In the genomic region with DNA sequence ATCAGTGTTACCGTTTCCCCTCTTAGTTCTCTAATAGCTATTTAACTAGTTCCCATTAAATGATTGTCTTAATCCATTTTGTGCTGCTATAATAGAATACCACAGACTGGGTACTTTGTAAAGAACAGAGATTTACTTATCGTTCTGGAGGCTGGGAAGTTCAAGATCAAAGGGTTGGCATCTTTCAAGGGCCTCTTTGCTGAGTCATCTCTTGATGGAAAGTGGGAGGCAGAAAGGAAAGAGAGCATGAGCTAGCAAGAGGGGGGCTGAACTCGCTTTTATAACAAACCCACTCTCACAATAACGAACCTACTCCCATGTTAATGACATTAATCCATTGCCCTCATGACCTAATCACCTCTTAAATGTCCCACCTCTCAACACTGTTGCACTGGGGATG, we compare ENCODE assay signal across 28 cellular contexts. TPM values are rescaled to one million over a fixed set of nuclear protein-coding genes. Genes with fewer than 3 reads are reported as not detected.
DNase-seq lines count a peak whose midpoint lies in the region; ATAC-seq, FAIRE-seq and TF ChIP-seq lines count a peak whose summit lies in the region.
"Had no signal": no experiment of that assay in that cellular context is flagged by ENCODE, and none has a peak within 500 bp of the region (broad histone marks: within the 10 kb centered on the region; RNA-seq: fewer than 3 reads in every experiment).

No MANE protein-coding gene starts in this region.

- POLR2A ChIA-PET in HepG2 (lab: Yijun Ruan, JAX): no interaction called here
- POLR2A ChIA-PET in IMR-90 (lab: Charles Lee; ENCODE audit: unreplicated experiment): no interaction called here
- POLR2A ChIA-PET in K562 (lab: Yijun Ruan, JAX): no interaction called here

- no peaks in the 10 kb centered on the region for H3K79me2 ChIP-seq in HepG2 (ENCODE audit: insufficient read depth, low read length)
- no peaks in the 10 kb centered on the region for H3K79me2 ChIP-seq in K562 (ENCODE audit: control insufficient read depth, insufficient read depth, low read length)

- no peak for ATAC-seq in HepG2
- ATAC-seq in right lobe of liver: no peak
- ATAC-seq in IMR-90 (ENCODE audit: low read depth): no peak
- no peak for ATAC-seq in K562
- ATAC-seq: GM12878 had no signal

- H3K27ac ChIP-seq in HepG2 (ENCODE audit: extremely low read length, insufficient read depth, low read length) (no peak overlapping the region), right lobe of liver (no peak overlapping the region), IMR-90 (ENCODE audit: insufficient read depth, low read length) (no peak overlapping the region), K562 (ENCODE audit: extremely low read depth, low read depth, low read length) (no peak overlapping the region)
- H3K27ac ChIP-seq: BLaER1 had no signal

- in situ Hi-C loops in HepG2 (cut with HindIII; ENCODE audit: extremely low pct_ligation_motif_present, low pct_unique_long_range_greater_than_20kb): no loop called here
- in situ Hi-C loops in IMR-90 (cut with MboI; ENCODE audit: low sequenced_read_pairs): no loop called here
- in situ Hi-C loops in K562 (cut with MboI): no loop called here

- no peak overlapping the region for H4K5ac ChIP-seq in IMR-90 (ENCODE audit: low read depth, low read length)

- intact Hi-C loops in HepG2 (cut with micrococcal nuclease; ENCODE audit: unreplicated experiment) (no loop called here), right lobe of liver (cut with DNase I) (no loop called here), IMR-90 (cut with micrococcal nuclease) (no loop called here), K562 (cut with micrococcal nuclease) (no loop called here)

- no peak overlapping the region for H2BK120ac ChIP-seq in IMR-90 (ENCODE audit: low read depth, low read length)

- H3K23ac ChIP-seq in IMR-90 (ENCODE audit: low read depth, low read length): no peak overlapping the region

- dilution Hi-C loops in IMR-90 (cut with HindIII; ENCODE audit: low sequenced_read_pairs, unreplicated experiment): no loop called here

- WGBS in HepG2 (ENCODE audit: low lambda C conversion rate): 3% methylated on average over 4 of the region's 4 CpGs
- WGBS in right lobe of liver (ENCODE audit: insufficient coverage, low coverage, low lambda C conversion rate, missing lambda C conversion rate): 53% methylated on average over 4 of the region's 4 CpGs
- no CpG with 5 or more reads among the region's 4 CpGs for WGBS in IMR-90 (ENCODE audit: extremely low coverage in 2 of 2, insufficient read length in 1 of 2), 2 experiments
- WGBS in K562 (ENCODE audit: insufficient coverage, low coverage, missing lambda C conversion rate): 0% methylated on average over 4 of the region's 4 CpGs

- no peak for TF ChIP-seq RAD21 in HepG2 (CRISPR knock-in tag; IDR thresholded peaks at IDR 0.05)
- TF ChIP-seq RAD21 in IMR-90 (IDR thresholded peaks at IDR 0.05; ENCODE audit: low read length): no peak
- no peak for TF ChIP-seq RAD21 in K562 (CRISPR knock-in tag; conservative IDR thresholded peaks at IDR 0.05 in 1 of 2, IDR thresholded peaks at IDR 0.05 in 1 of 2)

- no peak overlapping the region for H2BK5ac ChIP-seq in IMR-90 (ENCODE audit: low read depth, low read length, poor library complexity, severe bottlenecking)

- peak; percentile 10 for DNase-seq in HepG2 (ENCODE audit: low spot score)
- DNase-seq in right lobe of liver: no peak
- no peak for DNase-seq in IMR-90
- DNase-seq in K562 (ENCODE audit: extremely low read depth in 1 of 4, low spot score in 3 of 4): no peak
- DNase-seq in amniotic stem cell (lab: John Stamatoyannopoulos, UW): no peak
- no peak for DNase-seq in central memory CD4-positive, alpha-beta T cell
- DNase-seq in stimulated activated CD4-positive, alpha-beta T cell treated with anti-CD3 and anti-CD28 coated beads, Interleukin-1b, Interleukin-23, amount 100 ng/mL, for 48 hours: no peak
- DNase-seq: 8988T; ACHN; BE2C; C1 segment of cervical spinal cord; CD4-positive, alpha-beta memory T cell; CD4-positive, CD25-positive, alpha-beta regulatory T cell; CD8-positive, alpha-beta memory T cell; COR-L47; DMS 273 treated with DMSO at 0.1 percent for 48 hours; DMS153; DMS79; DND-41; EL; GDM1 had no signal

- no peak overlapping the region for H3K14ac ChIP-seq in IMR-90 (replicated peaks; ENCODE audit: low read depth, low read length)

- H3K9me3 ChIP-seq in HepG2 (ENCODE audit: low read length) (no peaks in the 10 kb centered on the region), right lobe of liver (no peaks in the 10 kb centered on the region), IMR-90 (ENCODE audit: control insufficient read depth, insufficient read depth, low read length) (no peaks in the 10 kb centered on the region), K562 (replicated peaks; ENCODE audit: control insufficient read depth, insufficient read depth, low read depth, low read length) (no peaks in the 10 kb centered on the region)
- H3K9me3 ChIP-seq: BE2C, BLaER1 had no signal

- H3K27me3 ChIP-seq in HepG2 (ENCODE audit: control insufficient read depth in 1 of 2, insufficient read depth in 2 of 2, low read length in 2 of 2): no peaks in the 10 kb centered on the region
- no peaks in the 10 kb centered on the region for H3K27me3 ChIP-seq in right lobe of liver
- no peaks in the 10 kb centered on the region for H3K27me3 ChIP-seq in IMR-90 (ENCODE audit: control insufficient read depth, insufficient read depth, low read length)
- no peaks in the 10 kb centered on the region for H3K27me3 ChIP-seq in K562 (ENCODE audit: control insufficient read depth in 2 of 2, insufficient read depth in 2 of 2, low read length in 2 of 2)
- H3K27me3 ChIP-seq: BE2C, BLaER1 had no signal

- H3K36me3 ChIP-seq in HepG2 (replicated peaks in 1 of 2; ENCODE audit: control insufficient read depth in 1 of 2, insufficient read depth in 2 of 2, low read length in 2 of 2) (no peaks in the 10 kb centered on the region), right lobe of liver (no peaks in the 10 kb centered on the region), IMR-90 (ENCODE audit: control insufficient read depth, insufficient read depth, low read length) (no peaks in the 10 kb centered on the region), K562 (ENCODE audit: control insufficient read depth, insufficient read depth, low read length) (no peaks in the 10 kb centered on the region)
- H3K36me3 ChIP-seq: BE2C had no signal

- no peak overlapping the region for H2BK15ac ChIP-seq in IMR-90 (ENCODE audit: low read depth, low read length)

- H4K20me1 ChIP-seq in HepG2 (ENCODE audit: insufficient read depth, low read length) (no peaks in the 10 kb centered on the region), IMR-90 (ENCODE audit: insufficient read depth, low read length) (no peaks in the 10 kb centered on the region), K562 (replicated peaks; ENCODE audit: control insufficient read depth, insufficient read depth, low read length) (no peaks in the 10 kb centered on the region)
- H4K20me1 ChIP-seq: BLaER1 had no signal

- H3K79me1 ChIP-seq in IMR-90 (ENCODE audit: low read depth in 1 of 2, low read length in 2 of 2): no peaks in the 10 kb centered on the region

- no peak overlapping the region for H4K8ac ChIP-seq in IMR-90 (ENCODE audit: low read depth in 2 of 2, low read length in 2 of 2)

- no peak overlapping the region for H2BK20ac ChIP-seq in IMR-90 (ENCODE audit: low read depth, low read length)

- no peak overlapping the region for H2AK9ac ChIP-seq in IMR-90 (replicated peaks; ENCODE audit: low read depth, low read length, poor library complexity)

- no peak overlapping the region for H2AK5ac ChIP-seq in IMR-90 (ENCODE audit: low read depth, low read length)

- no peak overlapping the region for H3K4ac ChIP-seq in IMR-90 (ENCODE audit: low read depth, low read length)

- H3K4me1 ChIP-seq in HepG2 (ENCODE audit: insufficient read depth, low read length): no peaks in the 10 kb centered on the region
- H3K4me1 ChIP-seq in right lobe of liver: no peaks in the 10 kb centered on the region
- H3K4me1 ChIP-seq in IMR-90 (ENCODE audit: control insufficient read depth, insufficient read depth, low read length): peaks cover 5% of the 10 kb centered on the region; the same call in 1 of the 2 replicates
- H3K4me1 ChIP-seq in K562 (replicated peaks in 1 of 2; ENCODE audit: control insufficient read depth in 2 of 2, insufficient read depth in 2 of 2, low read length in 2 of 2): no peaks in the 10 kb centered on the region
- H3K4me1 ChIP-seq: BE2C had no signal

- H2AFZ ChIP-seq in HepG2 (ENCODE audit: low read length): no peak overlapping the region
- H2AFZ ChIP-seq in IMR-90 (replicated peaks; ENCODE audit: low read length, poor library complexity): no peak overlapping the region
- H2AFZ ChIP-seq in K562 (ENCODE audit: low read depth, low read length): no peak overlapping the region

- no peak for FAIRE-seq in HepG2 (lab: Jason Lieb, UNC)
- FAIRE-seq in K562 (lab: Jason Lieb, UNC): no peak
- FAIRE-seq: A204.1, GM12878, GM12892, GM18507 had no signal

- peaks cover 4% of the 10 kb centered on the region; the same call in 1 of the 2 replicates for H3K9me1 ChIP-seq in IMR-90 (ENCODE audit: insufficient read depth, low read length)
- no peaks in the 10 kb centered on the region for H3K9me1 ChIP-seq in K562 (ENCODE audit: control insufficient read depth, insufficient read depth, low read length)

- TF ChIP-seq EP300 in HepG2 (IDR thresholded peaks at IDR 0.05; ENCODE audit: low read depth in 2 of 2, low read length in 2 of 2): no peak
- no peak for TF ChIP-seq EP300 in HepG2 (CRISPR knock-in tag; IDR thresholded peaks at IDR 0.05; ENCODE audit: borderline replicate concordance)
- TF ChIP-seq EP300 in K562 (IDR thresholded peaks at IDR 0.05; ENCODE audit: low read length): no peak

- TF ChIP-seq POLR2A in HepG2 (IDR thresholded peaks at IDR 0.05; ENCODE audit: insufficient read depth in 1 of 2, low read depth in 2 of 2, low read length in 2 of 2) (no peak), right lobe of liver (IDR thresholded peaks at IDR 0.05) (no peak), IMR-90 (IDR thresholded peaks at IDR 0.05; ENCODE audit: low read depth, low read length) (no peak), K562 (conservative IDR thresholded peaks at IDR 0.05) (no peak)

- no peak for TF ChIP-seq CTCF in HepG2 (CRISPR knock-in tag; IDR thresholded peaks at IDR 0.05)
- no peak for TF ChIP-seq CTCF in right lobe of liver (IDR thresholded peaks at IDR 0.05)
- no peak for TF ChIP-seq CTCF in IMR-90 (conservative IDR thresholded peaks at IDR 0.05; ENCODE audit: low read depth, low read length)
- no peak for TF ChIP-seq CTCF in K562 (IDR thresholded peaks at IDR 0.05 in 2 of 3, conservative IDR thresholded peaks at IDR 0.05 in 1 of 3; ENCODE audit: insufficient read depth in 2 of 3, low read depth in 1 of 3, low read length in 3 of 3)

- H3K18ac ChIP-seq in IMR-90 (ENCODE audit: low read depth, low read length): no peak overlapping the region

- no peak overlapping the region for H3K4me2 ChIP-seq in HepG2 (ENCODE audit: low read depth, low read length)
- H3K4me2 ChIP-seq in IMR-90 (ENCODE audit: low read depth, low read length): no peak overlapping the region
- no peak overlapping the region for H3K4me2 ChIP-seq in K562 (ENCODE audit: insufficient read depth, low read length)
- H3K4me2 ChIP-seq: BLaER1 had no signal

- H4K91ac ChIP-seq in IMR-90 (ENCODE audit: insufficient read depth, low read depth, low read length): no peak overlapping the region

- H3K9ac ChIP-seq in HepG2 (ENCODE audit: insufficient read depth, low read depth, low read length): no peak overlapping the region
- H3K9ac ChIP-seq in IMR-90 (ENCODE audit: low read depth, low read length): no peak overlapping the region
- H3K9ac ChIP-seq in K562 (ENCODE audit: insufficient read depth in 1 of 2, low read depth in 2 of 2, low read length in 2 of 2): no peak overlapping the region
- H3K9ac ChIP-seq: BLaER1 had no signal

- no peak overlapping the region for H3K56ac ChIP-seq in IMR-90 (ENCODE audit: extremely low read depth, insufficient read depth, low read length)

- H3K4me3 ChIP-seq in HepG2 (replicated peaks in 1 of 3; ENCODE audit: insufficient read depth in 1 of 3, low read depth in 2 of 3, low read length in 3 of 3) (no peak overlapping the region), right lobe of liver (no peak overlapping the region), IMR-90 (ENCODE audit: insufficient read depth, low read depth, low read length) (no peak overlapping the region), K562 (no peak overlapping the region)
- H3K4me3 ChIP-seq: BLaER1, GM12878 had no signal

- CTCF ChIA-PET in HepG2 (lab: Yijun Ruan, JAX; ENCODE audit: low intra/inter-chr PET ratio, low total read pairs): no interaction called here
- CTCF ChIA-PET in IMR-90 (lab: Yijun Ruan, JAX): no interaction called here
- CTCF ChIA-PET in K562 (lab: Yijun Ruan, JAX; ENCODE audit: low intra/inter-chr PET ratio): no interaction called here

- BruUV-seq in HepG2 (replicated peaks; lab: Mats Ljungman, UMichigan) (no TSS peak), IMR-90 (replicated peaks; lab: Mats Ljungman, UMichigan) (no TSS peak), K562 (replicated peaks; lab: Mats Ljungman, UMichigan) (no TSS peak)

RNA-seq across cellular contexts. Expression of a gene that starts 17.4 kb away (rescaled TPM):
- total RNA-seq in HepG2 (2016; rRNA removed; fragmentation: Illumina TruSeq; extraction: Trizol): 0.07 and 0.13 TPM in 2 replicates
- not detected in 2 replicates for total RNA-seq in HepG2 (2016; cell fraction: cytosol; rRNA removed; fragmentation: Illumina TruSeq; extraction: Trizol; ENCODE audit: low read depth)
- total RNA-seq in HepG2 (2016; cell fraction: insoluble cytoplasmic fraction; rRNA removed; fragmentation: Illumina TruSeq; extraction: Trizol): 0.22 TPM in 1 of 2 replicates, not detected in the other
- 0.06 and 0.07 TPM in 2 replicates for total RNA-seq in HepG2 (2016; cell fraction: membrane; rRNA removed; fragmentation: Illumina TruSeq; extraction: Trizol)
- total RNA-seq in HepG2 (2016; cell fraction: nucleus; rRNA removed; fragmentation: Illumina TruSeq; extraction: Trizol): 0.16 TPM in 1 of 2 replicates, not detected in the other
- polyA plus RNA-seq in HepG2 (2011; rRNA removed): 0.07 and 0.12 TPM in 2 replicates
- polyA plus RNA-seq in HepG2 (2011; cell fraction: cytosol; rRNA removed): 0.05 and 0.08 TPM in 2 replicates
- 0.29 and 0.33 TPM in 2 replicates for polyA plus RNA-seq in HepG2 (2011; cell fraction: nucleus; rRNA removed)
- 0.04 and 0.07 TPM in 2 replicates for polyA plus RNA-seq in HepG2 (2012)
- not detected in 2 replicates for polyA plus RNA-seq in HepG2 (2016; cell fraction: cytosol; fragmentation: Illumina TruSeq; extraction: Trizol; ENCODE audit: low read depth)
- not detected in 2 replicates for polyA plus RNA-seq in HepG2 (2016; cell fraction: insoluble cytoplasmic fraction; fragmentation: Illumina TruSeq; extraction: Trizol; ENCODE audit: low read depth)
- polyA plus RNA-seq in HepG2 (2016; cell fraction: membrane; fragmentation: Illumina TruSeq; extraction: Trizol; ENCODE audit: low read depth): not detected in 2 replicates
- polyA plus RNA-seq in HepG2 (2016; cell fraction: nucleus; fragmentation: Illumina TruSeq; extraction: Trizol; ENCODE audit: insufficient read depth, low read depth): 0.27 TPM in 1 of 2 replicates, not detected in the other
- polyA minus RNA-seq in HepG2 (2011; rRNA and poly(A)+ RNA removed; ENCODE audit: low replicate concordance): 0.05 and 0.18 TPM in 2 replicates
- not detected in 2 replicates for polyA minus RNA-seq in HepG2 (2011; cell fraction: cytosol; rRNA and poly(A)+ RNA removed)
- polyA minus RNA-seq in HepG2 (2011; cell fraction: nucleus; rRNA and poly(A)+ RNA removed): 0.13 TPM in 1 of 2 replicates, not detected in the other
- total RNA-seq in right lobe of liver: not detected
- total RNA-seq in IMR-90 (2012; rRNA removed): under 0.01 TPM in 1 of 2 replicates, not detected in the other
- polyA plus RNA-seq in IMR-90 (2012; rRNA removed): 0.05 and 0.09 TPM in 2 replicates
- 0.02 and 0.08 TPM in 2 replicates for polyA plus RNA-seq in IMR-90 (2012; cell fraction: cytosol; rRNA removed)
- polyA plus RNA-seq in IMR-90 (2012; cell fraction: nucleus; rRNA removed; ENCODE audit: low replicate concordance): 0.17 and 0.25 TPM in 2 replicates
- 0.42 and 0.74 TPM in 2 replicates for total RNA-seq in K562 (2011; cell fraction: chromatin; rRNA removed; ENCODE audit: low replicate concordance)
- 0.79 and 1.0 TPM in 2 replicates for total RNA-seq in K562 (2011; cell fraction: nucleolus; rRNA removed)
- total RNA-seq in K562 (2011; cell fraction: nucleoplasm; rRNA removed): 0.51 and 0.61 TPM in 2 replicates
- 0.32 and 0.73 TPM in 2 replicates for total RNA-seq in K562 (2014; rRNA removed)
- 0.06 and 0.15 TPM in 2 replicates for total RNA-seq in K562 (2014; rRNA removed; fragmentation: Illumina TruSeq; extraction: Trizol)
- total RNA-seq in K562 (2015; rRNA removed; fragmentation: Illumina TruSeq; extraction: Trizol): 0.54 and 0.60 TPM in 2 replicates
- 0.69 and 0.85 TPM in 2 replicates for total RNA-seq in K562 (2021)
- polyA plus RNA-seq in K562 (2011; rRNA removed): 0.22 and 0.49 TPM in 2 replicates
- 0.51 and 0.52 TPM in 2 replicates for polyA plus RNA-seq in K562 (2011; cell fraction: cytosol; rRNA removed)
- 1.9 and 2.1 TPM in 2 replicates for polyA plus RNA-seq in K562 (2011; cell fraction: nucleus; rRNA removed)
- 0.84 and 0.85 TPM in 2 replicates for polyA plus RNA-seq in K562 (2012)
- polyA plus RNA-seq in K562 (2014; fragmentation: Illumina TruSeq; extraction: Trizol): 0.16 and 0.26 TPM in 2 replicates
- under 1 TPM in 1 of 2 experiments, not detected in 1; 0.03 TPM for polyA plus RNA-seq in K562 (2014; fragmentation: Nextera tagmentation; extraction: Ambion mirVana)
- polyA plus RNA-seq in K562 (2014; rRNA removed): 0.81 and 1.1 TPM in 2 replicates
- polyA minus RNA-seq in K562 (2011; rRNA and poly(A)+ RNA removed): 0.11 and 0.12 TPM in 2 replicates
- polyA minus RNA-seq in K562 (2011; cell fraction: cytosol; rRNA and poly(A)+ RNA removed): 0.29 and 0.46 TPM in 2 replicates
- 0.40 and 1.00 TPM in 2 replicates for polyA minus RNA-seq in K562 (2011; cell fraction: nucleus; rRNA and poly(A)+ RNA removed)
- total RNA-seq: CD4-positive, alpha-beta memory T cell; CD4-positive, CD25-positive, alpha-beta regulatory T cell; CD8-positive, alpha-beta memory T cell; GM12878 had no signal
- polyA plus RNA-seq: AG04450; CD14-positive monocyte; CD4-positive, alpha-beta memory T cell; CD4-positive, CD25-positive, alpha-beta regulatory T cell; CD8-positive, alpha-beta memory T cell; GM12878 had no signal
